Comparison of ENCODE assay signal across 8 cellular contexts in the genomic region with DNA sequence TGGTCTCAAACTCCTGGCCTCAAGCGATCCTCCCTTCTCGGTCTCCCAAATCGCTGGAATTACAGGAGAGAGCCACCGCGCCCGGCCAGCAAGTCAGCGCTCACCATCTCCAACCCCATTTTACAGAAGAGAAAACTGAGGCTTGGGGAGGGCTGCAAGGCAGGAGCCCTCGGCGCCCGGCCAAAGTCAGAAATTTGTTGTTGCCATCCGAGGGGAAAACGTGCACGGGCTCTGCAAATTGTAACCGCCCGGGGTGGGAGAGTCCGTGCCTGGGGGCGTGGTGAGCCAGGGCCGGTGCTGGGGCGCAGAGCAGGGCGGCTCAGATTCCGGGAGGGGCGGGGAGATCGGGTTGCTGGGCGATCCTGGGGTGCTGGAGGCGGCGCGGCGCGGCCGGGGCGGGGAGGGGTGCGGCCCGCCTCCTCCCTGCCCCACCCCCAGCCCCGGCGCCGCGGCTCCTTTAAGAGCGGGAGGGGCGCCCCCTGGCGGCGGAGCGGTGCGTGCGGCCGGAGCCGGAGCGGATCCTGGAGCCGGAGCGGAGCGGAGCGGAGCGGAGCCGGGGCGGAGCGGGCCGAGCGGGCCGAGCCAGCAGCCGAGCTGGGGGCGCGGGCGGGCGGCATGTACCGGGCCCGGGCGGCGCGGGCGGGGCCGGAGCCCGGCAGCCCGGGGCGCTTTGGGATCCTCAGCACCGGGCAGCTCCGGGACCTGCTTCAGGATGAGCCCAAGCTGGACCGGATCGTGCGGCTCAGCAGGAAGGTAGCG. TPM values are rescaled to one million over a fixed set of nuclear protein-coding genes. Genes with fewer than 3 reads are reported as not detected.
A peak's percentile ranks its signal among the peaks of the same experiment; 100 is the strongest.
DNase-seq lines count a peak whose midpoint lies in the region; ATAC-seq and TF ChIP-seq lines count a peak whose summit lies in the region.

A gene with protein sequence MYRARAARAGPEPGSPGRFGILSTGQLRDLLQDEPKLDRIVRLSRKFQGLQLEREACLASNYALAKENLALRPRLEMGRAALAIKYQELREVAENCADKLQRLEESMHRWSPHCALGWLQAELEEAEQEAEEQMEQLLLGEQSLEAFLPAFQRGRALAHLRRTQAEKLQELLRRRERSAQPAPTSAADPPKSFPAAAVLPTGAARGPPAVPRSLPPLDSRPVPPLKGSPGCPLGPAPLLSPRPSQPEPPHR (plus strand): TSS at position 488 of the 759 bp plus-strand sequence. CDS start 128 bp downstream, at position 616.

- peak within 1 kb of the TSS; percentile 98 for H3K4me2 ChIP-seq in neural progenitor cell

- peaks cover 4% of the 10 kb centered on the region for H3K9me3 Mint-ChIP-seq in neural progenitor cell

- H3K36me3 Mint-ChIP-seq in neural progenitor cell: peaks cover 7% of the 10 kb centered on the region

- intact Hi-C loops in stomach (cut with DNase I; ENCODE audit: low total_unique reads): no loop called here

- H3K4me1 Mint-ChIP-seq in neural progenitor cell: peaks cover 26% of the 10 kb centered on the region

- peaks cover 30% of the 10 kb centered on the region for H3F3A ChIP-seq in neural progenitor cell (ENCODE audit: low read depth)

- peaks cover 18% of the 10 kb centered on the region for H4K20me1 ChIP-seq in neural progenitor cell (ENCODE audit: low read depth)

- H3K27ac ChIP-seq in neural progenitor cell (no peak within 1 kb of the TSS), stomach (peak within 1 kb of the TSS in 2 of 5 donors; percentile 67 to 77)

- 2 to 13% (median 4%) methylated on average over 13 to 79 of the region's 79 CpGs for WGBS in stomach, 5 donors

- H3K4me3 Mint-ChIP-seq in neural progenitor cell: peak within 1 kb of the TSS; percentile 96

- peak; percentile 48 for TF ChIP-seq CTCF in foreskin fibroblast (IDR thresholded peaks at IDR 0.05; ENCODE audit: low read depth, low read length)
- TF ChIP-seq CTCF in neural progenitor cell (IDR thresholded peaks at IDR 0.05): peak; percentile 74
- TF ChIP-seq CTCF in stomach (IDR thresholded peaks at IDR 0.05): peak in 3 of 7 experiments; percentile 76 to 97 (median 79)

- H3K4me1 ChIP-seq in neural progenitor cell (peaks cover 15% of the 10 kb centered on the region), stomach (peaks cover 18 to 27% (median 22%) of the 10 kb centered on the region in 4 donors)

- in situ Hi-C loops in KBM-7 (cut with MboI; ENCODE audit: low pct_unique_long_range_greater_than_20kb, low sequenced_read_pairs): no loop called here

- H3K27ac Mint-ChIP-seq in neural progenitor cell: peak within 1 kb of the TSS; percentile 88

- DNase-seq in DMS53 (lab: John Stamatoyannopoulos, UW): peak; percentile 97
- peak; percentile 76 for DNase-seq in KBM-7
- DNase-seq in RKO (ENCODE audit: low spot score): peak; percentile 88
- DNase-seq in activated effector memory CD4-positive, alpha-beta T cell treated with Interleukin-2 at 50 U/mL for 16 hours: peak; percentile 88
- DNase-seq in foreskin fibroblast: peak; percentile 88 to 97
- DNase-seq in neural progenitor cell (ENCODE audit: low spot score): peak; percentile 98
- peak; percentile 96 for DNase-seq in stomach

- H2AFZ ChIP-seq in neural progenitor cell (replicated peaks): peak within 1 kb of the TSS; percentile 57

- peak; percentile 94 for ATAC-seq in GM21619 (IDR thresholded peaks at IDR 0.05; ENCODE audit: unreplicated experiment)

- H3K36me3 ChIP-seq in neural progenitor cell: no peaks in the 10 kb centered on the region
- no peaks in the 10 kb centered on the region for H3K36me3 ChIP-seq in stomach

- H3K9me3 ChIP-seq in neural progenitor cell (ENCODE audit: low read depth): peaks cover 5% of the 10 kb centered on the region
- peaks cover 0 to 10% (median 7%) of the 10 kb centered on the region in 4 donors for H3K9me3 ChIP-seq in stomach

- H3K9ac ChIP-seq in neural progenitor cell: peak within 1 kb of the TSS; percentile 79

- peaks cover 9% of the 10 kb centered on the region for H3K27me3 Mint-ChIP-seq in neural progenitor cell (ENCODE audit: insufficient read depth, low read depth)

- H3K79me2 ChIP-seq in neural progenitor cell (ENCODE audit: low read depth): no peaks in the 10 kb centered on the region

- H3K27me3 ChIP-seq in neural progenitor cell (no peaks in the 10 kb centered on the region), stomach (peaks cover 0 to 27% (median 5%) of the 10 kb centered on the region in 3 donors)

- no peak for TF ChIP-seq EP300 in stomach (IDR thresholded peaks at IDR 0.05)

- TF ChIP-seq POLR2A in stomach (IDR thresholded peaks at IDR 0.05): no peak

- H3K4me3 ChIP-seq in foreskin fibroblast (ENCODE audit: low read depth in 1 of 2, low read length in 2 of 2) (peak within 1 kb of the TSS; percentile 51 to 76), neural progenitor cell (peak within 1 kb of the TSS; percentile 96), stomach (peak within 1 kb of the TSS; percentile 64 to 85 (median 66))

RNA-seq across cellular contexts. Expression of the gene that starts here (rescaled TPM):
- total RNA-seq in neural progenitor cell (ENCODE audit: low replicate concordance) (7.0 and 24.6 TPM in 2 replicates), stomach (under 1 TPM in 1 of 5 donors, not detected in 4; 0.55 TPM)
- 1 to 10 TPM; 2.2 to 2.4 (median 2.3) TPM for polyA plus RNA-seq in stomach
